8 cellular contexts compared by ENCODE assay signal in the genomic region with DNA sequence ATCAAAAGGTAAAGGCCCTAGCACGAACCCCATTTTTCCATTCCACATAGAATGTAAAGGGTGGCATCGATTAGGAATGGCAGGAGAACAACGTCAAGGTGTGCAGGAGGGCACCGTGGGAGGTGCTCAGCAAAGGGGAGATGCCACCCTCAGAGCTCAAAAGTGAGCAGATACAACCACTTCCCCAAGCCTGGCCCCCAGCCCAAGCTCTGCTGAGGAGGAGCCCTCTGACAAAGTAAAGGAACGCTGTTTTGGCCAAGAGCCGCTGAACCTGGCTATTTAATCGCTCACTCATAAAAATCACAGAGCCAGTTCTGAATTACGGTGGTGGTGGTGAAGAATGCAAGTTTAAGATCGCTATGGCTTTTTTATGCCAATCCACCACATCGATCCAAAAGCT. TPM values are rescaled to one million over a fixed set of nuclear protein-coding genes. Genes with fewer than 3 reads are reported as not detected.
DNase-seq lines count a peak whose midpoint lies in the region; ATAC-seq and TF ChIP-seq lines count a peak whose summit lies in the region.

No MANE protein-coding gene starts in this region.

- H3K4me1 ChIP-seq in gastroesophageal sphincter: peaks cover 0 to 17% (median 3%) of the 10 kb centered on the region in 3 donors

- peak overlapping the region; percentile 78 to 96 for H3K4me3 ChIP-seq in gastroesophageal sphincter
- H3K4me3 ChIP-seq in skin epidermis: peak overlapping the region; percentile 62 to 94 (median 80)

- peaks cover 33% of the 10 kb centered on the region for H3K4me1 Mint-ChIP-seq in T-helper 2 cell treated with Interferon-gamma antibody and Interleukin-4, amounts not matched to agents 5 μg/mL and 100 μg/mL, for 36 hours (ENCODE audit: low read depth)

- peaks cover 7% of the 10 kb centered on the region for H3K36me3 Mint-ChIP-seq in T-helper 2 cell treated with Interferon-gamma antibody and Interleukin-4, amounts not matched to agents 5 μg/mL and 100 μg/mL, for 36 hours (ENCODE audit: low read depth)

- WGBS in gastroesophageal sphincter (ENCODE audit: low coverage in 1 of 2), 2 donors: 27% methylated on average over 10 of the region's 10 CpGs; no CpG with 5 or more reads in 1 of the 2 donors

- no peaks in the 10 kb centered on the region for H3K9me3 ChIP-seq in gastroesophageal sphincter

- TF ChIP-seq CTCF in GM20000 (IDR thresholded peaks at IDR 0.05; ENCODE audit: extremely low read depth, missing control alignments) (no peak), gastroesophageal sphincter (IDR thresholded peaks at IDR 0.05) (no peak)

- no peak for TF ChIP-seq POLR2A in gastroesophageal sphincter (IDR thresholded peaks at IDR 0.05)

- no peaks in the 10 kb centered on the region for H3K36me3 ChIP-seq in gastroesophageal sphincter

- in situ Hi-C loops in KBM-7 (cut with MboI; ENCODE audit: low pct_unique_long_range_greater_than_20kb, low sequenced_read_pairs): no loop called here

- H3K27ac ChIP-seq in gastroesophageal sphincter: peak overlapping the region; percentile 74 to 96 (median 93)
- H3K27ac ChIP-seq in skin epidermis: peak overlapping the region in 19 of 21 experiments; percentile 1 to 95 (median 85)

- peak overlapping the region; percentile 94 for H3K27ac Mint-ChIP-seq in T-helper 2 cell treated with Interferon-gamma antibody and Interleukin-4, amounts not matched to agents 5 μg/mL and 100 μg/mL, for 36 hours

- no peak for ATAC-seq in gastroesophageal sphincter
- ATAC-seq in GM18867 (IDR thresholded peaks at IDR 0.05; ENCODE audit: unreplicated experiment): no peak

- no peaks in the 10 kb centered on the region for H3K27me3 Mint-ChIP-seq in T-helper 2 cell treated with Interferon-gamma antibody and Interleukin-4, amounts not matched to agents 5 μg/mL and 100 μg/mL, for 36 hours (ENCODE audit: low read depth)

- H3K27me3 ChIP-seq in gastroesophageal sphincter: no peaks in the 10 kb centered on the region

- peak; percentile 21 for DNase-seq in GM20000 (ENCODE audit: low spot score)
- DNase-seq in T-helper 2 cell treated with Interferon-gamma antibody and Interleukin-4, amounts not matched to agents 5 μg/mL and 100 μg/mL, for 36 hours (ENCODE audit: low spot score): no peak
- no peak for DNase-seq in cerebellum (ENCODE audit: low spot score)
- DNase-seq in KBM-7: no peak
- DNase-seq in globus pallidus (ENCODE audit: low spot score): no peak

- TF ChIP-seq EP300 in gastroesophageal sphincter (IDR thresholded peaks at IDR 0.05): no peak

- H3K4me3 Mint-ChIP-seq in T-helper 2 cell treated with Interferon-gamma antibody and Interleukin-4, amounts not matched to agents 5 μg/mL and 100 μg/mL, for 36 hours: peak overlapping the region; percentile 87

- H3K9me3 Mint-ChIP-seq in T-helper 2 cell treated with Interferon-gamma antibody and Interleukin-4, amounts not matched to agents 5 μg/mL and 100 μg/mL, for 36 hours: no peaks in the 10 kb centered on the region

RNA-seq across cellular contexts. Expression of gene GNB5, which starts 12.4 kb away (rescaled TPM):
- total RNA-seq in gastroesophageal sphincter (10 to 100 TPM; 37.8 to 57.3 (median 47.9) TPM), cerebellum (53.1 TPM)
